In the genomic region with DNA sequence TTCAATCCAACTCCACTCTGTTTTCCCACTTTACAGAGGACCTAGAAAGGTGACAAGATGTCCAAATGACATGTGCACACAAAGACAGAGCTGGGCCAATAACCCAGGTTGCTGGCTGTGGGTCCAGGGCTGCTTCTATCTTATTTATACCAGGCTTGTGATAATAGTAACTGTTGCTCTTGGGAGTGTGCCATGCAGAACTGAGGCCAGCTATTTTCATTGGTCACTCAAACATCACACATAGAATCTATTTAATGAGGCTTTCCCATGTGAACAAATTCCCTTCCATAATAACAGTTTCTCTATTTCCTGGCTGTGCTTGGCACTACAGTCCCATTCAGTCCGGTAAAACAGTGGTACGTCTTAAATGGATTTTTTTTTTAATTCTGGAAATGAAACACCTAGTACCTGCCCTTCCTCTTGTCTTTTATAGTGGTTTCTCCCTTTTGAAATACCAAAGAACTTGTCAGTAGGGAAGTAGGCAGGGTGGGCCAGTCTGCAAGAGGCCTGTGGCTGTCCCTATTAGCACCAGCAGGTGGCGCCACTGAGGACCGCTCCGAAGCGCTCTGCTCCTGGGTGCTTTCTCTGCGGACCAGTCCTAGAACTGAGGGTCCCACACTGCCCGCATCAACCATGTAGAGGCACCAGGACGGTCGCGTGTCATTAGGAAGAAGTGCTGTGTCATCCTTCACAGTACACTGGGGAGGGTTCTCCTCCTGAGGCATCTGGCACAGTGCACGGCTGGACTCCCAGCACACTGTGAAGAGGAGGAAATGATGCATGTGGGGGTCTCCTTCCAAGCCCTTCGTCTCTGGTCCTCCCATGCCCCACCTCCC, we compare ENCODE assay signal across 8 cellular contexts. TPM values are rescaled to one million over a fixed set of nuclear protein-coding genes. Genes with fewer than 3 reads are reported as not detected.
DNase-seq lines count a peak whose midpoint lies in the region; ATAC-seq and TF ChIP-seq lines count a peak whose summit lies in the region.

No MANE protein-coding gene starts in this region.

- no peaks in the 10 kb centered on the region for H3K27me3 ChIP-seq in A673 (replicated peaks; ENCODE audit: insufficient read depth, low read depth, low read length, poor library complexity)
- H3K27me3 ChIP-seq in mesendoderm (ENCODE audit: insufficient read depth, low read length, poor library complexity) = no peaks in the 10 kb centered on the region

- no TSS peak for BruUV-seq in A673 (replicated peaks; lab: Mats Ljungman, UMichigan)

- no peak overlapping the region for H2BK5ac ChIP-seq in mesendoderm (ENCODE audit: low read length)

- no peak overlapping the region for H3K27ac Mint-ChIP-seq in activated CD4-positive, alpha-beta T cell treated with anti-CD3 and anti-CD28 coated beads, Interleukin-2, amount 10 ng/mL, durations not matched to agents 7 days and 5 days
- H3K27ac Mint-ChIP-seq in dendritic cell treated with granulocyte-macrophage colony-stimulating factor and Interleukin-4, amounts not matched to agents 40 ng/mL and 50 ng/mL, for 4 days = no peak overlapping the region

- no peaks in the 10 kb centered on the region for H3K4me1 ChIP-seq in A673 (ENCODE audit: insufficient read depth, low read length, poor library complexity, severe bottlenecking)
- H3K4me1 ChIP-seq in mesendoderm (ENCODE audit: control insufficient read depth, low read depth, low read length) = peaks cover 3% of the 10 kb centered on the region

- no peaks in the 10 kb centered on the region for H3K36me3 Mint-ChIP-seq in activated CD4-positive, alpha-beta T cell treated with anti-CD3 and anti-CD28 coated beads, Interleukin-2, amount 10 ng/mL, durations not matched to agents 7 days and 5 days (ENCODE audit: low read depth)
- H3K36me3 Mint-ChIP-seq in dendritic cell treated with granulocyte-macrophage colony-stimulating factor and Interleukin-4, amounts not matched to agents 40 ng/mL and 50 ng/mL, for 4 days (ENCODE audit: low read depth) = no peaks in the 10 kb centered on the region

- peak; percentile 98 for TF ChIP-seq CTCF in A673 (conservative IDR thresholded peaks at IDR 0.05; ENCODE audit: low read depth, low read length)

- no peaks in the 10 kb centered on the region for H3K27me3 Mint-ChIP-seq in activated CD4-positive, alpha-beta T cell treated with anti-CD3 and anti-CD28 coated beads, Interleukin-2, amount 10 ng/mL, durations not matched to agents 7 days and 5 days
- H3K27me3 Mint-ChIP-seq in dendritic cell treated with granulocyte-macrophage colony-stimulating factor and Interleukin-4, amounts not matched to agents 40 ng/mL and 50 ng/mL, for 4 days = no peaks in the 10 kb centered on the region

- H3K18ac ChIP-seq in mesendoderm (ENCODE audit: low read length) = no peak overlapping the region

- H3K4ac ChIP-seq in mesendoderm (ENCODE audit: low read depth, low read length) = no peak overlapping the region

- H4K8ac ChIP-seq in mesendoderm (ENCODE audit: low read depth, low read length) = no peak overlapping the region

- DNase-seq in A673 (ENCODE audit: low spot score) (peak; percentile 66), MV-4-11 (lab: John Stamatoyannopoulos, UW) (peak; percentile 46), mesendoderm (peak; percentile 71)
- DNase-seq in activated CD4-positive, alpha-beta T cell treated with anti-CD3 and anti-CD28 coated beads, Interleukin-2, amount 10 ng/mL, durations not matched to agents 7 days and 5 days = peak; percentile 62
- peak; percentile 86 for DNase-seq in stimulated activated CD8-positive, alpha-beta memory T cell treated with anti-CD3 and anti-CD28 coated beads, Interleukin-4, amount 100 ng/mL, for 48 hours

- H3K4me1 Mint-ChIP-seq in activated CD4-positive, alpha-beta T cell treated with anti-CD3 and anti-CD28 coated beads, Interleukin-2, amount 10 ng/mL, durations not matched to agents 7 days and 5 days = peaks cover 4% of the 10 kb centered on the region
- peaks cover 29% of the 10 kb centered on the region for H3K4me1 Mint-ChIP-seq in dendritic cell treated with granulocyte-macrophage colony-stimulating factor and Interleukin-4, amounts not matched to agents 40 ng/mL and 50 ng/mL, for 4 days (ENCODE audit: low read depth)

- CTCF ChIA-PET in A673 (lab: Charles Lee) = interaction anchor here (0.6 to 1.0 kb wide), 4 partner anchors 30 to 349 kb away, joined by 3 to 4 read pairs (median 4); no protein-coding TSS in a partner anchor
- CTCF ChIA-PET in activated CD4-positive, alpha-beta T cell treated with anti-CD3 and anti-CD28 coated beads, Interleukin-2, amount 10 ng/mL, durations not matched to agents 7 days and 5 days (lab: Charles Lee) = interaction anchor here (0.6 to 5.7 kb wide), 7 partner anchors 9 to 229 kb away, joined by 3 to 45 read pairs (median 4); no protein-coding TSS in a partner anchor

- H3K27ac ChIP-seq in A673 (ENCODE audit: low read depth, low read length, poor library complexity, severe bottlenecking) (no peak overlapping the region), mesendoderm (ENCODE audit: low read depth, low read length) (no peak overlapping the region)

- H3K36me3 ChIP-seq in A673 (ENCODE audit: insufficient read depth, low read length, poor library complexity, severe bottlenecking) = no peaks in the 10 kb centered on the region
- no peaks in the 10 kb centered on the region for H3K36me3 ChIP-seq in mesendoderm (ENCODE audit: control insufficient read depth, insufficient read depth, low read length)

- H3K9me3 ChIP-seq in A673 (ENCODE audit: low read depth, low read length, poor library complexity, severe bottlenecking) = no peaks in the 10 kb centered on the region

- no peaks in the 10 kb centered on the region for H3K79me2 ChIP-seq in mesendoderm (ENCODE audit: control insufficient read depth, insufficient read depth, low read length)

- no peak overlapping the region for H3K9ac ChIP-seq in mesendoderm (ENCODE audit: low read length)

- no peak overlapping the region for H3K4me2 ChIP-seq in mesendoderm (ENCODE audit: low read length)

- H2BK15ac ChIP-seq in mesendoderm (replicated peaks; ENCODE audit: low read depth) = no peak overlapping the region

- H4K5ac ChIP-seq in mesendoderm (ENCODE audit: low read length) = no peak overlapping the region

- no peak overlapping the region for H3K4me3 ChIP-seq in A673 (ENCODE audit: low read depth, low read length, poor library complexity, severe bottlenecking)
- no peak overlapping the region for H3K4me3 ChIP-seq in mesendoderm (ENCODE audit: low read length)

- H3K4me3 Mint-ChIP-seq in activated CD4-positive, alpha-beta T cell treated with anti-CD3 and anti-CD28 coated beads, Interleukin-2, amount 10 ng/mL, durations not matched to agents 7 days and 5 days = no peak overlapping the region
- H3K4me3 Mint-ChIP-seq in dendritic cell treated with granulocyte-macrophage colony-stimulating factor and Interleukin-4, amounts not matched to agents 40 ng/mL and 50 ng/mL, for 4 days = peak overlapping the region; percentile 6

- H3K9me3 Mint-ChIP-seq in activated CD4-positive, alpha-beta T cell treated with anti-CD3 and anti-CD28 coated beads, Interleukin-2, amount 10 ng/mL, durations not matched to agents 7 days and 5 days = no peaks in the 10 kb centered on the region
- H3K9me3 Mint-ChIP-seq in dendritic cell treated with granulocyte-macrophage colony-stimulating factor and Interleukin-4, amounts not matched to agents 40 ng/mL and 50 ng/mL, for 4 days = no peaks in the 10 kb centered on the region

- H2BK120ac ChIP-seq in mesendoderm (ENCODE audit: low read depth, low read length) = no peak overlapping the region

- intact Hi-C loops in A673 (cut with micrococcal nuclease; ENCODE audit: unreplicated experiment) = loop anchor here (10.0 kb wide), 1 partner anchor 280 kb away; no protein-coding TSS in a partner anchor
- intact Hi-C loops in dendritic cell treated with granulocyte-macrophage colony-stimulating factor and Interleukin-4, amounts not matched to agents 40 ng/mL and 50 ng/mL, for 4 days (cut with micrococcal nuclease) = loop anchor here (5.0 kb wide), 2 partner anchors 53 to 143 kb away; a partner anchor contains a TSS

- ATAC-seq in GM18502 (IDR thresholded peaks at IDR 0.05; ENCODE audit: poor library complexity, unreplicated experiment) (peak; percentile 59), GM21825 (IDR thresholded peaks at IDR 0.05; ENCODE audit: unreplicated experiment) (no peak)

- H3K23ac ChIP-seq in mesendoderm (ENCODE audit: low read length) = no peak overlapping the region

- no peak overlapping the region for H2AK5ac ChIP-seq in mesendoderm (ENCODE audit: low read length)

- H3K56ac ChIP-seq in mesendoderm (ENCODE audit: low read length) = no peak overlapping the region

- WGBS in mesendoderm (ENCODE audit: extremely low coverage, insufficient coverage, low lambda C conversion rate) = no CpG with 5 or more reads among the region's 13 CpGs

- POLR2A ChIA-PET in A673 (lab: Charles Lee; ENCODE audit: low non-redundant PET) = no interaction called here
- POLR2A ChIA-PET in activated CD4-positive, alpha-beta T cell treated with anti-CD3 and anti-CD28 coated beads, Interleukin-2, amount 10 ng/mL, durations not matched to agents 7 days and 5 days (lab: Charles Lee) = no interaction called here

- no peaks in the 10 kb centered on the region for H3K79me1 ChIP-seq in mesendoderm (ENCODE audit: low read length)

RNA-seq across cellular contexts. Expression of a gene that starts 52.1 kb away (rescaled TPM):
- total RNA-seq in A673 (2021) = 17.4 and 22.0 TPM in 2 replicates
- under 1 TPM; 0.10 to 0.17 TPM for total RNA-seq in activated CD4-positive, alpha-beta T cell treated with anti-CD3 and anti-CD28 coated beads, Interleukin-2, amount 10 ng/mL, durations not matched to agents 7 days and 5 days
- 7.0 TPM for polyA plus RNA-seq in mesendoderm (2013, experiment 1 of 2)
- 7.1 TPM for polyA plus RNA-seq in mesendoderm (2013, experiment 2 of 2)

Comparison
In these comparisons a context has a peak if more than half of its experiments do, and no peak if none do; other contexts are left out.
1. RNA of a gene that starts 52.1 kb away (total RNA-seq): 17.4 to 22.0 TPM in A673; 0.10 to 0.17 TPM in activated CD4-positive, alpha-beta T cell treated with anti-CD3 and anti-CD28 coated beads, Interleukin-2, amount 10 ng/mL, durations not matched to agents 7 days and 5 days; every median in the first group is over 10 times any median in the second.
2. Peak in every context shown above with its lines, with median percentiles within 50 percentile points of each other: DNase-seq.